9 cellular contexts compared by ENCODE assay signal in the genomic region with DNA sequence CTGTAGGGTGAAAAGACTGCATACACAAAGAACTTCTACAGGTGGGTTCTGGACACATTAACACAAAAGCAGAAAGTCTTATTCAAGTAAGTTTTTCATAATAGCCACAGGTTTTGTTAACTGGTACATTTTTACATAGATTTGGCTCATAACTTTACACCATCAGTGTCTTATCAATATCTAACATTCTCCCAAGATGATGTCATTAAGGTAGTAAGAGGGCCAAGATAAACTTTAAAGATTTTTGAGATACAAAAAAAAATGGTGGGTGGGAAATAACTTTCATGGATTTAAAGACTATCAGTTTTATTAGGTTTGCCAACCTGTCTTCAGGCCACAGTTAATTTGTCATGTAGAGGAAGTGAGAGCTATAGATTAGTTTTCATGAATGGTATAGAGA. TPM values are rescaled to one million over a fixed set of nuclear protein-coding genes. Genes with fewer than 3 reads are reported as not detected.
DNase-seq lines count a peak whose midpoint lies in the region; ATAC-seq, FAIRE-seq and TF ChIP-seq lines count a peak whose summit lies in the region.
"Had no signal": no experiment of that assay in that cellular context is flagged by ENCODE, and none has a peak within 500 bp of the region (broad histone marks: within the 10 kb centered on the region; RNA-seq: fewer than 3 reads in every experiment).

No MANE protein-coding gene starts in this region.

- H3K79me2 ChIP-seq in keratinocyte (ENCODE audit: control insufficient read depth, insufficient read depth, low read length), result peaks cover 66% of the 10 kb centered on the region

- H3K9me1 ChIP-seq in keratinocyte (ENCODE audit: control insufficient read depth, extremely low read depth, insufficient read depth, low read length), result no peaks in the 10 kb centered on the region

- TF ChIP-seq POLR2A in heart left ventricle (IDR thresholded peaks at IDR 0.05), result no peak

- peak overlapping the region; percentile 99 for H3K9ac ChIP-seq in keratinocyte (ENCODE audit: control insufficient read depth, extremely low read depth, insufficient read depth, low read length)

- dilution Hi-C loops in keratinocyte (cut with MboI; ENCODE audit: extremely low pct_ligation_motif_present, low sequenced_read_pairs), result no loop called here

- H3K27ac Mint-ChIP-seq in CD4-positive, CD25-positive, alpha-beta regulatory T cell, result peak overlapping the region; percentile 24 to 99 (median 47)
- peak overlapping the region; percentile 70 for H3K27ac Mint-ChIP-seq in activated CD4-positive, alpha-beta memory T cell treated with anti-CD3 and anti-CD28 coated beads, Interleukin-2, amount 10 ng/mL, durations not matched to agents 7 days and 5 days

- H2AFZ ChIP-seq in keratinocyte (ENCODE audit: control insufficient read depth, low read length), result no peak overlapping the region

- intact Hi-C loops in heart left ventricle (cut with DNase I), result loop anchor here in 9 of 10 donors (2.0 to 10.0 kb wide), 9 partner anchors 95 to 697 kb away; a partner anchor contains a TSS

- H3K4me3 Mint-ChIP-seq in CD4-positive, CD25-positive, alpha-beta regulatory T cell, result peak overlapping the region; percentile 58 to 99 (median 94)
- H3K4me3 Mint-ChIP-seq in activated CD4-positive, alpha-beta memory T cell treated with anti-CD3 and anti-CD28 coated beads, Interleukin-2, amount 10 ng/mL, durations not matched to agents 7 days and 5 days, result peak overlapping the region; percentile 95

- ATAC-seq in CD4-positive, CD25-positive, alpha-beta regulatory T cell (ENCODE audit: low read depth in 2 of 2), result no peak
- no peak for ATAC-seq in HG03460 (IDR thresholded peaks at IDR 0.05; ENCODE audit: unreplicated experiment)
- ATAC-seq in HG03342 (IDR thresholded peaks at IDR 0.05; ENCODE audit: unreplicated experiment), result no peak
- ATAC-seq in HG03457 (IDR thresholded peaks at IDR 0.05; ENCODE audit: unreplicated experiment), result no peak
- ATAC-seq in heart left ventricle, result no peak

- H3K4me2 ChIP-seq in keratinocyte (ENCODE audit: control insufficient read depth, extremely low read depth, insufficient read depth, low read depth, low read length), result peak overlapping the region; percentile 92

- H3K27ac ChIP-seq in CD4-positive, CD25-positive, alpha-beta regulatory T cell (ENCODE audit: insufficient read depth, low read length, poor library complexity, severe bottlenecking), result no peak overlapping the region
- no peak overlapping the region for H3K27ac ChIP-seq in keratinocyte (ENCODE audit: control insufficient read depth, insufficient read depth, low read length)
- H3K27ac ChIP-seq in heart left ventricle, result no peak overlapping the region

- TF ChIP-seq CTCF in HFF-Myc (IDR thresholded peaks at IDR 0.05; ENCODE audit: low read depth, low read length, missing control alignments) (no peak), keratinocyte (optimal IDR thresholded peaks at IDR 0.05 in 1 of 3, IDR thresholded peaks at IDR 0.05 in 1 of 3, conservative IDR thresholded peaks at IDR 0.05 in 1 of 3; ENCODE audit: extremely low read depth in 1 of 3, insufficient read depth in 2 of 3, low read length in 3 of 3) (no peak), heart left ventricle (IDR thresholded peaks at IDR 0.05) (no peak)

- H3K4me3 ChIP-seq in CD4-positive, CD25-positive, alpha-beta regulatory T cell (ENCODE audit: low read depth, low read length), result peak overlapping the region; percentile 88
- H3K4me3 ChIP-seq in HFF-Myc (replicated peaks; ENCODE audit: low read depth, low read length) (peak overlapping the region; percentile 70), keratinocyte (ENCODE audit: control insufficient read depth in 2 of 3, extremely low read depth in 1 of 3, insufficient read depth in 2 of 3, low read depth in 1 of 3, low read length in 3 of 3) (peak overlapping the region in 1 of 3 experiments; percentile 89), heart left ventricle (peak overlapping the region in 2 of 12 donors; percentile 73 to 84)

- H4K20me1 ChIP-seq in keratinocyte (ENCODE audit: control insufficient read depth, extremely low read depth, insufficient read depth, low read length), result peaks cover under 1% of the 10 kb centered on the region

- no peak for DNase-seq in CD4-positive, CD25-positive, alpha-beta regulatory T cell
- DNase-seq in HFF-Myc (ENCODE audit: extremely low read depth, low read depth) (no peak), keratinocyte (ENCODE audit: low read depth, low spot score) (no peak), heart left ventricle (no peak)
- no peak for DNase-seq in activated CD4-positive, alpha-beta memory T cell treated with anti-CD3 and anti-CD28 coated beads, Interleukin-2, amount 10 ng/mL, durations not matched to agents 7 days and 5 days
- DNase-seq: effector memory CD4-positive, alpha-beta T cell had no signal

- H3K36me3 ChIP-seq in CD4-positive, CD25-positive, alpha-beta regulatory T cell (ENCODE audit: control insufficient read depth, insufficient read depth, low read length), result no peaks in the 10 kb centered on the region
- H3K36me3 ChIP-seq in keratinocyte (ENCODE audit: control insufficient read depth in 2 of 2, extremely low read depth in 1 of 2, insufficient read depth in 2 of 2, low read length in 2 of 2), result peaks cover 2 to 4% of the 10 kb centered on the region in 2 experiments
- H3K36me3 ChIP-seq in heart left ventricle, result peaks cover 0 to 34% (median 19%) of the 10 kb centered on the region in 9 donors

- peaks cover 25 to 69% (median 39%) of the 10 kb centered on the region in 4 donors for H3K4me1 Mint-ChIP-seq in CD4-positive, CD25-positive, alpha-beta regulatory T cell
- H3K4me1 Mint-ChIP-seq in activated CD4-positive, alpha-beta memory T cell treated with anti-CD3 and anti-CD28 coated beads, Interleukin-2, amount 10 ng/mL, durations not matched to agents 7 days and 5 days, result peaks cover 59% of the 10 kb centered on the region

- peaks cover 7% of the 10 kb centered on the region for H3K36me3 Mint-ChIP-seq in CD4-positive, CD25-positive, alpha-beta regulatory T cell
- peaks cover 52% of the 10 kb centered on the region for H3K36me3 Mint-ChIP-seq in activated CD4-positive, alpha-beta memory T cell treated with anti-CD3 and anti-CD28 coated beads, Interleukin-2, amount 10 ng/mL, durations not matched to agents 7 days and 5 days (ENCODE audit: low read depth)

- POLR2A ChIA-PET in activated CD4-positive, alpha-beta memory T cell treated with anti-CD3 and anti-CD28 coated beads, Interleukin-2, amount 10 ng/mL, durations not matched to agents 7 days and 5 days (lab: Charles Lee), result interaction anchor here (0.9 to 6.8 kb wide), 15 partner anchors 12 to 278 kb away, joined by 3 to 68 read pairs (median 4); a partner anchor contains a TSS

- H3K4me1 ChIP-seq in CD4-positive, CD25-positive, alpha-beta regulatory T cell (ENCODE audit: control insufficient read depth, insufficient read depth, low read length, poor library complexity, severe bottlenecking), result peaks cover 46% of the 10 kb centered on the region
- H3K4me1 ChIP-seq in keratinocyte (ENCODE audit: control insufficient read depth, extremely low read depth, insufficient read depth, low read length) (peaks cover 15% of the 10 kb centered on the region), heart left ventricle (peaks cover 0 to 51% (median 29%) of the 10 kb centered on the region in 12 donors)

- CTCF ChIA-PET in activated CD4-positive, alpha-beta memory T cell treated with anti-CD3 and anti-CD28 coated beads, Interleukin-2, amount 10 ng/mL, durations not matched to agents 7 days and 5 days (lab: Charles Lee), result interaction anchor here (0.8 to 1.1 kb wide), 2 partner anchors 74 to 114 kb away, joined by 3 to 5 read pairs; a partner anchor contains a TSS

- no peaks in the 10 kb centered on the region for H3K9me3 Mint-ChIP-seq in CD4-positive, CD25-positive, alpha-beta regulatory T cell
- H3K9me3 Mint-ChIP-seq in activated CD4-positive, alpha-beta memory T cell treated with anti-CD3 and anti-CD28 coated beads, Interleukin-2, amount 10 ng/mL, durations not matched to agents 7 days and 5 days, result no peaks in the 10 kb centered on the region

- H3K27me3 ChIP-seq in CD4-positive, CD25-positive, alpha-beta regulatory T cell (ENCODE audit: control insufficient read depth, insufficient read depth, low read length), result no peaks in the 10 kb centered on the region
- no peaks in the 10 kb centered on the region for H3K27me3 ChIP-seq in keratinocyte (ENCODE audit: control insufficient read depth, extremely low read depth, insufficient read depth, low read length)
- no peaks in the 10 kb centered on the region for H3K27me3 ChIP-seq in heart left ventricle

- no peaks in the 10 kb centered on the region for H3K27me3 Mint-ChIP-seq in CD4-positive, CD25-positive, alpha-beta regulatory T cell
- no peaks in the 10 kb centered on the region for H3K27me3 Mint-ChIP-seq in activated CD4-positive, alpha-beta memory T cell treated with anti-CD3 and anti-CD28 coated beads, Interleukin-2, amount 10 ng/mL, durations not matched to agents 7 days and 5 days

- no peak for FAIRE-seq in keratinocyte (lab: Jason Lieb, UNC)

- no peaks in the 10 kb centered on the region for H3K9me3 ChIP-seq in CD4-positive, CD25-positive, alpha-beta regulatory T cell (ENCODE audit: control insufficient read depth in 2 of 2, low read length in 2 of 2)
- H3K9me3 ChIP-seq in keratinocyte (ENCODE audit: control insufficient read depth, low read depth, low read length), result no peaks in the 10 kb centered on the region
- no peaks in the 10 kb centered on the region for H3K9me3 ChIP-seq in heart left ventricle

RNA-seq across cellular contexts. Expression of a gene that starts 1.7 kb away (rescaled TPM):
- 49.7 TPM for total RNA-seq in CD4-positive, CD25-positive, alpha-beta regulatory T cell
- 10 to 100 TPM; 58.8 to 65.5 (median 63.7) TPM for polyA plus RNA-seq in CD4-positive, CD25-positive, alpha-beta regulatory T cell
- 100 to 1,000 TPM; 114 TPM for total RNA-seq in activated CD4-positive, alpha-beta memory T cell treated with anti-CD3 and anti-CD28 coated beads, Interleukin-2, amount 10 ng/mL, durations not matched to agents 7 days and 5 days
- 49.2 to 79.4 TPM (median 54.3 TPM) in 3 replicates for polyA plus RNA-seq in keratinocyte
- 55.5 TPM for polyA plus RNA-seq in keratinocyte (2011; ENCODE audit: low read depth)
- polyA plus RNA-seq in keratinocyte (2011; cell fraction: cytosol; rRNA removed), result 38.9 and 59.3 TPM in 2 replicates
- polyA plus RNA-seq in keratinocyte (2011; cell fraction: nucleus; rRNA removed), result 80.7 and 83.8 TPM in 2 replicates
- polyA plus RNA-seq in keratinocyte (2012; ENCODE audit: low replicate concordance), result 34.8 and 60.9 TPM in 2 replicates
- 41.4 to 87.0 TPM (median 50.0 TPM) in 3 replicates for polyA minus RNA-seq in keratinocyte
- 36.1 TPM for polyA minus RNA-seq in keratinocyte (2011; cell fraction: cytosol; rRNA and poly(A)+ RNA removed)
- polyA minus RNA-seq in keratinocyte (2011; cell fraction: nucleus; rRNA and poly(A)+ RNA removed), result 33.6 and 60.0 TPM in 2 replicates
- 10 to 100 TPM; 25.1 to 38.1 (median 29.6) TPM for total RNA-seq in heart left ventricle
- polyA plus RNA-seq in heart left ventricle, result 10 to 100 TPM; 19.5 to 42.3 TPM
